1 cellular context compared by ENCODE assay signal in genomic region chr1:41349361-41350054, GRCh38.
TF ChIP-seq lines count a peak whose summit lies in the region.

No MANE protein-coding gene starts in this region.

TF ChIP-seq in WTC11, 78 proteins besides CTCF, POLR2A, EP300 and RAD21 (continued from another document):
- no peak for TF ChIP-seq SP1 (CRISPR knock-in tag; conservative IDR thresholded peaks at IDR 0.05)
- no peak for TF ChIP-seq ETV6 (CRISPR knock-in tag; IDR thresholded peaks at IDR 0.05)
- no peak for TF ChIP-seq USF1 (CRISPR knock-in tag; IDR thresholded peaks at IDR 0.05)
- no peak for TF ChIP-seq ZMAT4 (CRISPR knock-in tag; IDR thresholded peaks at IDR 0.05)
- no peak for TF ChIP-seq E2F1 (CRISPR knock-in tag; IDR thresholded peaks at IDR 0.05)
- no peak for TF ChIP-seq KAT7 (CRISPR knock-in tag; IDR thresholded peaks at IDR 0.05; ENCODE audit: borderline replicate concordance)
- no peak for TF ChIP-seq ZNF532 (CRISPR knock-in tag; IDR thresholded peaks at IDR 0.05; ENCODE audit: borderline replicate concordance)
- TF ChIP-seq NFYB (CRISPR knock-in tag; conservative IDR thresholded peaks at IDR 0.05; ENCODE audit: low read depth), result no peak
- TF ChIP-seq ZNF423 (CRISPR knock-in tag; IDR thresholded peaks at IDR 0.05), result no peak
- TF ChIP-seq FOXP4 (CRISPR knock-in tag; IDR thresholded peaks at IDR 0.05), result no peak
